Comparison of ENCODE assay signal across 8 cellular contexts in the genomic region with DNA sequence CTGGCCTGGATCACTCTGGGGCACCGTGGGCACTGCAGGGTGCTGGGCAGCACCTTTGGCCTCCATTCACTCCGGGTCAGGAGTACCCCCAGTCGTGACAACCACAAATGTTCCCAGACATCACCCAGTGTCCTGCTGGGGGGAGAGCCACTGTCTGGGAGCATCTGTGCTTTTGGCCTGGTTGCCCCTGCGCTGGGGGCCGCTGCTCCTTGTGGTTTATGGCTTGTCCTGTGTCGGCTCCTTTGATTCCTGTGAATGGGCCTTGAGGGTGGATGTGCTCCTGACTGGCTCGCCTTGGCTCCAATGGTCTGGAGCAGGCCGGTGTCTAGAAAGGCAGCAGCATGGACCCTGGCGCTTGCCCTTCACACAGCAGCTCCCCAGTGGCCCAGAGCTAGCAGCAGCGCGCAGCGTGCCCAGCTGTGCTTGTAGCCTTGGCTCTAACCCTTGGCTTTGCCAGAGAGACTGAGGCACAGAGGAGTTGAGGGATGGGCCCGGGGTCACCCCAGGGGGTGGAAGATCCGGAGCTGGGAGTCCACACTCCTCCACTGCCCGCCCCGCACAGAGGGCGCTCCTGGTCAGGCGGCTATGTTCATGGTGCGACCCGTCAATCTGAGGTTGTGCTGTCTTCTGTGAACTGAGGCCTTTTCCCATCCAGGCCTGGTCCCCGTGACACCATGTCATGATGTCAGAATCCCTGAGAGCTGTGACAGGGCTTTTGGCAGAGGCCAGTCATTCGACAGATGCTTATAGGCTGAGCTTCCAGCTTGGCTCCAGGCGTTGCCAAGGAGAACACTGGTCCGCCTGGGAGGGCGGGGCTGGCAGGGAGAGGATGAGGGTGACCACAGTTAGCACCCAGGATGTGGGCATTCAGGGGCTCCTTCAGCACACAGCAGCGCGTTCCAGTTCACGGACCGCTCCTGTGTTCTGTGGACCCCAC. TPM values are rescaled to one million over a fixed set of nuclear protein-coding genes. Genes with fewer than 3 reads are reported as not detected.
DNase-seq lines count a peak whose midpoint lies in the region; FAIRE-seq and TF ChIP-seq lines count a peak whose summit lies in the region.

No MANE protein-coding gene starts in this region.

- H3K4me3 ChIP-seq in AG10803 (ENCODE audit: low read length) (no peak overlapping the region), dorsolateral prefrontal cortex (peak overlapping the region in 54 of 59 donors; percentile 0 to 99 (median 29)), muscle layer of colon (ENCODE audit: low read depth in 1 of 2, low read length in 2 of 2) (peak overlapping the region in 1 of 2 donors; percentile 8)

- H3K27ac ChIP-seq in dorsolateral prefrontal cortex = peak overlapping the region; percentile 60 to 97 (median 91)
- peak overlapping the region; percentile 34 for H3K27ac ChIP-seq in muscle layer of colon (ENCODE audit: low read depth, low read length)

- H3K9me3 ChIP-seq in muscle layer of colon (ENCODE audit: low read length) = no peaks in the 10 kb centered on the region

- TF ChIP-seq CTCF in AG10803 (conservative IDR thresholded peaks at IDR 0.05; ENCODE audit: low read length) (no peak), dorsolateral prefrontal cortex (IDR thresholded peaks at IDR 0.05 in 54 of 56, conservative IDR thresholded peaks at IDR 0.05 in 2 of 56; ENCODE audit: low read depth in 1 of 56, partially characterized antibody in 56 of 56) (peak in 42 of 56 donors; percentile 7 to 64 (median 34)), D721Med (IDR thresholded peaks at IDR 0.05; ENCODE audit: insufficient read depth, missing control alignments) (no peak)

- H3K9ac ChIP-seq in muscle layer of colon (ENCODE audit: low read length) = no peak overlapping the region

- no peaks in the 10 kb centered on the region for H3K36me3 ChIP-seq in muscle layer of colon (ENCODE audit: insufficient read depth, low read length)

- H3K27me3 ChIP-seq in dorsolateral prefrontal cortex (no peaks in the 10 kb centered on the region), muscle layer of colon (ENCODE audit: control insufficient read depth in 1 of 2, insufficient read depth in 2 of 2, low read length in 2 of 2) (no peaks in the 10 kb centered on the region)

- DNase-seq in AG10803 (ENCODE audit: low read depth) = peak; percentile 74
- peak; percentile 82 to 88 for DNase-seq in NCI-H446 (lab: John Stamatoyannopoulos, UW)
- DNase-seq in dorsolateral prefrontal cortex = peak; percentile 73 to 98 (median 94)
- DNase-seq in SHP77 (lab: John Stamatoyannopoulos, UW) = no peak
- no peak for DNase-seq in D721Med (ENCODE audit: insufficient read length, low spot score)
- no peak for DNase-seq in GM19238 (ENCODE audit: insufficient read length, low spot score)
- DNase-seq in activated CD4-positive, alpha-beta T cell treated with anti-CD3 and anti-CD28 coated beads, Interleukin-2, amount 50 U/mL, for 1 hour = no peak

- peaks cover 59% of the 10 kb centered on the region for H3K4me1 ChIP-seq in muscle layer of colon (ENCODE audit: insufficient read depth, low read length)

- no peak for FAIRE-seq in D721Med (lab: Jason Lieb, UNC)

- intact Hi-C loops in dorsolateral prefrontal cortex (cut with DNase I) = loop anchor here in 1 of 2 donors (2.0 kb wide), 1 partner anchor 27 kb away; the partner anchor contains the start of gene RPS15

RNA-seq across cellular contexts. Expression of gene DAZAP1, which starts 4.1 kb away (rescaled TPM):
- total RNA-seq in dorsolateral prefrontal cortex = 100 to 1,000 TPM in 3 of 120 experiments, 10 to 100 TPM in 117; 46.4 to 115 (median 70.5) TPM

RNA-seq across cellular contexts. Expression of gene GAMT, which starts 10.2 kb away (rescaled TPM):
- 10 to 100 TPM; 30.0 to 91.1 (median 47.4) TPM for total RNA-seq in dorsolateral prefrontal cortex

RNA-seq across cellular contexts. Expression of gene RPS15, which starts 26.7 kb away (rescaled TPM):
- total RNA-seq in dorsolateral prefrontal cortex = 100 to 1,000 TPM; 343 to 670 (median 497) TPM

RNA-seq across cellular contexts. Expression of gene NDUFS7, which starts 27.8 kb away (rescaled TPM):
- 100 to 1,000 TPM; 105 to 222 (median 151) TPM for total RNA-seq in dorsolateral prefrontal cortex

RNA-seq across cellular contexts. Expression of gene APC2, which starts 38.4 kb away (rescaled TPM):
- 100 to 1,000 TPM; 130 to 289 (median 183) TPM for total RNA-seq in dorsolateral prefrontal cortex

Comparison
In these comparisons a context has a peak if more than half of its experiments do, and no peak if none do; other contexts are left out.
1. DNase-seq: peak in AG10803 (single experiment), NCI-H446 (2 of 2) and dorsolateral prefrontal cortex (10 of 10); none in SHP77 (0 of 2), D721Med (single experiment), GM19238 (single experiment) and activated CD4-positive, alpha-beta T cell treated with anti-CD3 and anti-CD28 coated beads, Interleukin-2, amount 50 U/mL, for 1 hour (single experiment).
2. CTCF ChIP-seq: peak in dorsolateral prefrontal cortex (42 of 56); none in AG10803 (single experiment) and D721Med (single experiment).